In genomic region chr5:7927466-7928375, GRCh38 we compare ENCODE assay signal across 1 cellular context.
TF ChIP-seq lines count a peak whose summit lies in the region.

No MANE protein-coding gene starts in this region.

TF ChIP-seq in GM12878, 131 proteins besides CTCF, POLR2A, EP300 and RAD21 (continued from another document):
- no peak for TF ChIP-seq IRF4 (IDR thresholded peaks at IDR 0.05; ENCODE audit: low read depth, low read length)
- TF ChIP-seq RELA (IDR thresholded peaks at IDR 0.05; ENCODE audit: borderline replicate concordance, partially characterized antibody): peak; percentile 10
- TF ChIP-seq NR2F1 (conservative IDR thresholded peaks at IDR 0.05): no peak
- peak; percentile 54; the same call in 1 of the 2 replicates for TF ChIP-seq SMC3 (IDR thresholded peaks at IDR 0.05; ENCODE audit: borderline replicate concordance, low read length)
